ENCODE assay signal across 8 cellular contexts in genomic region chr14:106417224-106418049, GRCh38.
DNase-seq lines count a peak whose midpoint lies in the region; ATAC-seq and TF ChIP-seq lines count a peak whose summit lies in the region.

No MANE protein-coding gene starts in this region.

- H3K9ac ChIP-seq in mesenchymal stem cell (ENCODE audit: low read length): no peak overlapping the region

- H2AK5ac ChIP-seq in mesenchymal stem cell (ENCODE audit: low read length, severe bottlenecking): no peak overlapping the region

- CTCF ChIA-PET in CD8-positive, alpha-beta memory T cell (lab: Charles Lee): interaction anchor here (0.7 to 2.9 kb wide), 13 partner anchors 9 to 114 kb away, joined by 3 to 8 read pairs (median 4); no protein-coding TSS in a partner anchor

- DNase-seq in CD8-positive, alpha-beta memory T cell: peak; percentile 70 to 83 (median 74)
- DNase-seq in HL-60 (ENCODE audit: low read depth in 1 of 2, low spot score in 1 of 2) (peak; percentile 55 to 78), WERI-Rb-1 (peak; percentile 58), cardiac fibroblast (ENCODE audit: low read depth in 2 of 2) (peak in 1 of 2 donors; percentile 46), aorta (peak; percentile 67 to 82), mesenchymal stem cell (no peak)
- peak; percentile 84 for DNase-seq in natural killer cell treated with Interleukin-12 subunit alpha and Interleukin-12 subunit beta and Interleukin-15 and Interleukin-18, amount 100 ng/mL, for 72 hours (ENCODE audit: low spot score)

- TF ChIP-seq CTCF in HL-60 (IDR thresholded peaks at IDR 0.05; ENCODE audit: insufficient read depth, low read length) (peak; percentile 59), WERI-Rb-1 (IDR thresholded peaks at IDR 0.05; ENCODE audit: low read depth, low read length) (peak; percentile 81), cardiac fibroblast (IDR thresholded peaks at IDR 0.05; ENCODE audit: low read depth, low read length) (peak; percentile 70)

- no peak overlapping the region for H2BK15ac ChIP-seq in mesenchymal stem cell (ENCODE audit: low read depth, poor library complexity, severe bottlenecking)

- H2AFZ ChIP-seq in mesenchymal stem cell (ENCODE audit: low read depth, low read length): no peak overlapping the region

- H3K79me1 ChIP-seq in mesenchymal stem cell (replicated peaks; ENCODE audit: low read length, poor library complexity, severe bottlenecking): no peaks in the 10 kb centered on the region

- H3K14ac ChIP-seq in mesenchymal stem cell (ENCODE audit: low read length in 2 of 2): no peak overlapping the region

- H3K4ac ChIP-seq in mesenchymal stem cell (ENCODE audit: low read depth in 1 of 2, low read length in 2 of 2): no peak overlapping the region

- peak overlapping the region in 2 of 7 donors; percentile 59 to 84 for H3K4me3 Mint-ChIP-seq in CD8-positive, alpha-beta memory T cell
- peak overlapping the region; percentile 69 for H3K4me3 Mint-ChIP-seq in natural killer cell treated with Interleukin-12 subunit alpha and Interleukin-12 subunit beta and Interleukin-15 and Interleukin-18, amount 100 ng/mL, for 72 hours

- peaks cover 0 to 2% (median 0%) of the 10 kb centered on the region in 3 donors for H3K4me1 Mint-ChIP-seq in CD8-positive, alpha-beta memory T cell
- peaks cover 33 to 34% of the 10 kb centered on the region in 2 donors for H3K4me1 Mint-ChIP-seq in natural killer cell treated with Interleukin-12 subunit alpha and Interleukin-12 subunit beta and Interleukin-15 and Interleukin-18, amount 100 ng/mL, for 72 hours (ENCODE audit: low read depth in 2 of 2)

- H3K36me3 Mint-ChIP-seq in CD8-positive, alpha-beta memory T cell: no peaks in the 10 kb centered on the region
- H3K36me3 Mint-ChIP-seq in natural killer cell treated with Interleukin-12 subunit alpha and Interleukin-12 subunit beta and Interleukin-15 and Interleukin-18, amount 100 ng/mL, for 72 hours: peaks cover 8% of the 10 kb centered on the region

- peak overlapping the region in 2 of 8 donors; percentile 56 to 90 for H3K27ac Mint-ChIP-seq in CD8-positive, alpha-beta memory T cell
- H3K27ac Mint-ChIP-seq in natural killer cell treated with Interleukin-12 subunit alpha and Interleukin-12 subunit beta and Interleukin-15 and Interleukin-18, amount 100 ng/mL, for 72 hours: peak overlapping the region; percentile 81 to 92

- ATAC-seq in GM19351 (IDR thresholded peaks at IDR 0.05; ENCODE audit: unreplicated experiment) (peak; percentile 85), aorta (ENCODE audit: low FRiP score) (no peak)
- peak; percentile 74 to 77 for ATAC-seq in natural killer cell treated with Interleukin-12 subunit alpha and Interleukin-12 subunit beta and Interleukin-15 and Interleukin-18, amount 100 ng/mL, for 72 hours

- no peak overlapping the region for H2BK120ac ChIP-seq in mesenchymal stem cell (ENCODE audit: low read depth, low read length)

- H3K4me1 ChIP-seq in CD8-positive, alpha-beta memory T cell (ENCODE audit: insufficient read depth, low read length): no peaks in the 10 kb centered on the region
- H3K4me1 ChIP-seq in aorta (ENCODE audit: control insufficient read depth in 1 of 2, insufficient read depth in 2 of 2, low read length in 2 of 2) (no peaks in the 10 kb centered on the region), mesenchymal stem cell (ENCODE audit: control insufficient read depth, insufficient read depth, low read depth, low read length) (no peaks in the 10 kb centered on the region)

- no peak overlapping the region for H3K23ac ChIP-seq in mesenchymal stem cell (ENCODE audit: low read length in 2 of 2)

- intact Hi-C loops in aorta (cut with DNase I): no loop called here

- H3K9me3 ChIP-seq in CD8-positive, alpha-beta memory T cell (ENCODE audit: low read length): no peaks in the 10 kb centered on the region
- H3K9me3 ChIP-seq in WERI-Rb-1 (ENCODE audit: severe bottlenecking) (peaks cover 6% of the 10 kb centered on the region), aorta (ENCODE audit: control insufficient read depth, low read length) (no peaks in the 10 kb centered on the region), mesenchymal stem cell (ENCODE audit: control insufficient read depth, low read length) (no peaks in the 10 kb centered on the region)

- no peak overlapping the region for H3K18ac ChIP-seq in mesenchymal stem cell (ENCODE audit: low read depth in 1 of 2, low read length in 2 of 2)

- H3K4me2 ChIP-seq in mesenchymal stem cell (ENCODE audit: low read length, poor library complexity, severe bottlenecking): no peak overlapping the region

- H2BK5ac ChIP-seq in mesenchymal stem cell (ENCODE audit: low read depth, low read length, poor library complexity, severe bottlenecking): no peak overlapping the region

- no peak overlapping the region for H3K27ac ChIP-seq in CD8-positive, alpha-beta memory T cell (ENCODE audit: low read depth, low read length)
- H3K27ac ChIP-seq in HL-60 (replicated peaks) (no peak overlapping the region), WERI-Rb-1 (no peak overlapping the region), aorta (ENCODE audit: low read depth in 1 of 2, low read length in 2 of 2) (no peak overlapping the region), mesenchymal stem cell (ENCODE audit: low read length, poor library complexity, severe bottlenecking) (no peak overlapping the region)

- no peak overlapping the region for H4K91ac ChIP-seq in mesenchymal stem cell (ENCODE audit: low read length)

- no peaks in the 10 kb centered on the region for H3K27me3 ChIP-seq in CD8-positive, alpha-beta memory T cell (ENCODE audit: insufficient read depth, low read length, poor library complexity, severe bottlenecking)
- no peaks in the 10 kb centered on the region for H3K27me3 ChIP-seq in HL-60 (ENCODE audit: insufficient read depth, poor library complexity, severe bottlenecking)
- H3K27me3 ChIP-seq in WERI-Rb-1 (ENCODE audit: insufficient read depth, low read depth, severe bottlenecking): peaks cover 5% of the 10 kb centered on the region
- H3K27me3 ChIP-seq in aorta (ENCODE audit: control insufficient read depth in 1 of 2, insufficient read depth in 2 of 2, low read length in 1 of 2): no peaks in the 10 kb centered on the region
- no peaks in the 10 kb centered on the region for H3K27me3 ChIP-seq in mesenchymal stem cell (ENCODE audit: control insufficient read depth in 1 of 2, insufficient read depth in 1 of 2, low read length in 2 of 2)

- no peak overlapping the region for H4K8ac ChIP-seq in mesenchymal stem cell (ENCODE audit: low read length)

- no peak overlapping the region for H3K4me3 ChIP-seq in CD8-positive, alpha-beta memory T cell (ENCODE audit: low read length)
- H3K4me3 ChIP-seq in HL-60 (replicated peaks; ENCODE audit: insufficient read depth, low read length) (no peak overlapping the region), WERI-Rb-1 (ENCODE audit: low read depth, low read length) (no peak overlapping the region), cardiac fibroblast (replicated peaks in 1 of 2; ENCODE audit: low read depth in 2 of 2, low read length in 2 of 2) (no peak overlapping the region), aorta (ENCODE audit: low read length in 2 of 2) (no peak overlapping the region), mesenchymal stem cell (ENCODE audit: insufficient read depth in 1 of 2, low read depth in 1 of 2, low read length in 2 of 2) (no peak overlapping the region)

- H3K27me3 Mint-ChIP-seq in CD8-positive, alpha-beta memory T cell: peaks cover 6 to 14% of the 10 kb centered on the region in 2 donors
- peaks cover 5 to 11% of the 10 kb centered on the region in 2 donors for H3K27me3 Mint-ChIP-seq in natural killer cell treated with Interleukin-12 subunit alpha and Interleukin-12 subunit beta and Interleukin-15 and Interleukin-18, amount 100 ng/mL, for 72 hours

- no peaks in the 10 kb centered on the region for H3K36me3 ChIP-seq in CD8-positive, alpha-beta memory T cell (ENCODE audit: insufficient read depth, low read length)
- H3K36me3 ChIP-seq in WERI-Rb-1 (no peaks in the 10 kb centered on the region), aorta (ENCODE audit: control insufficient read depth in 1 of 2, insufficient read depth in 2 of 2, low read length in 1 of 2) (no peaks in the 10 kb centered on the region), mesenchymal stem cell (ENCODE audit: control insufficient read depth in 1 of 2, insufficient read depth in 2 of 2, low read depth in 1 of 2, low read length in 2 of 2) (no peaks in the 10 kb centered on the region)

- POLR2A ChIA-PET in CD8-positive, alpha-beta memory T cell (lab: Charles Lee): no interaction called here

- WGBS in aorta, 2 donors: 65 to 70% methylated on average over 13 of the region's 13 CpGs
- 69% methylated on average over 13 of the region's 13 CpGs for WGBS in mesenchymal stem cell

- no peaks in the 10 kb centered on the region for H3K9me3 Mint-ChIP-seq in CD8-positive, alpha-beta memory T cell
- no peaks in the 10 kb centered on the region for H3K9me3 Mint-ChIP-seq in natural killer cell treated with Interleukin-12 subunit alpha and Interleukin-12 subunit beta and Interleukin-15 and Interleukin-18, amount 100 ng/mL, for 72 hours

- H2BK12ac ChIP-seq in mesenchymal stem cell (ENCODE audit: low read length in 2 of 2): no peak overlapping the region
